13 cellular contexts compared by ENCODE assay signal in genomic region chr19:4974855-4975469, GRCh38. TPM values are rescaled to one million over a fixed set of nuclear protein-coding genes. Genes with fewer than 3 reads are reported as not detected.
DNase-seq lines count a peak whose midpoint lies in the region; ATAC-seq, FAIRE-seq and TF ChIP-seq lines count a peak whose summit lies in the region.
"Had no signal": no experiment of that assay in that cellular context is flagged by ENCODE, and none has a peak within 500 bp of the region (broad histone marks: within the 10 kb centered on the region; RNA-seq: fewer than 3 reads in every experiment).

No MANE protein-coding gene starts in this region.

- peak overlapping the region; percentile 6 to 36 for H3K27ac Mint-ChIP-seq in stimulated activated naive CD8-positive, alpha-beta T cell treated with anti-CD3 and anti-CD28 coated beads, Interleukin-15, amount 100 ng/mL, for 72 hours
- H3K27ac Mint-ChIP-seq in neural crest cell (ENCODE audit: unreplicated experiment) (no peak overlapping the region), Calu3 (ENCODE audit: unreplicated experiment) (no peak overlapping the region)

- CTCF ChIA-PET in K562 (lab: Yijun Ruan, JAX; ENCODE audit: low intra/inter-chr PET ratio) (no interaction called here), Calu3 (lab: Charles Lee) (no interaction called here)

- TF ChIP-seq RAD21 in K562 (CRISPR knock-in tag; conservative IDR thresholded peaks at IDR 0.05 in 1 of 2, IDR thresholded peaks at IDR 0.05 in 1 of 2): no peak

- H3K36me3 Mint-ChIP-seq in neural crest cell (ENCODE audit: low read depth) (no peaks in the 10 kb centered on the region), Calu3 (ENCODE audit: insufficient read depth, unreplicated experiment) (peaks cover 20% of the 10 kb centered on the region)

- peak overlapping the region; percentile 32; the same call in 1 of the 3 replicates for H3K27ac ChIP-seq in K562 (ENCODE audit: extremely low read depth, low read depth, low read length)

- no peak overlapping the region for H3K4me2 ChIP-seq in K562 (ENCODE audit: insufficient read depth, low read length)

- no peak for TF ChIP-seq POLR2A in K562 (conservative IDR thresholded peaks at IDR 0.05)

- no peaks in the 10 kb centered on the region for H3K9me3 Mint-ChIP-seq in stimulated activated naive CD8-positive, alpha-beta T cell treated with anti-CD3 and anti-CD28 coated beads, Interleukin-15, amount 100 ng/mL, for 72 hours
- no peaks in the 10 kb centered on the region for H3K9me3 Mint-ChIP-seq in neural crest cell
- no peaks in the 10 kb centered on the region for H3K9me3 Mint-ChIP-seq in Calu3 (ENCODE audit: low read depth, unreplicated experiment)
- H3K9me3 Mint-ChIP-seq: effector memory CD8-positive, alpha-beta T cell had no signal

- intact Hi-C loops in K562 (cut with micrococcal nuclease): no loop called here
- intact Hi-C loops in Calu3 (cut with micrococcal nuclease; ENCODE audit: unreplicated experiment): loop anchor here (5.0 kb wide), 1 partner anchor 163 kb away; no protein-coding TSS in a partner anchor

- peaks cover 68% of the 10 kb centered on the region for H4K20me1 ChIP-seq in K562 (replicated peaks; ENCODE audit: control insufficient read depth, insufficient read depth, low read length)

- WGBS in K562 (ENCODE audit: insufficient coverage, low coverage, missing lambda C conversion rate): 61% methylated on average over 16 of the region's 17 CpGs

- peaks cover 56% of the 10 kb centered on the region for H3K4me1 Mint-ChIP-seq in stimulated activated naive CD8-positive, alpha-beta T cell treated with anti-CD3 and anti-CD28 coated beads, Interleukin-15, amount 100 ng/mL, for 72 hours
- H3K4me1 Mint-ChIP-seq in neural crest cell (peaks cover 48% of the 10 kb centered on the region), Calu3 (ENCODE audit: low read depth, unreplicated experiment) (peaks cover 28% of the 10 kb centered on the region)

- peaks cover 19% of the 10 kb centered on the region; the same call in 2 of the 3 replicates for H3K36me3 ChIP-seq in K562 (ENCODE audit: control insufficient read depth, insufficient read depth, low read length)

- POLR2A ChIA-PET in K562 (lab: Yijun Ruan, JAX): no interaction called here

- no peak overlapping the region for H3K4me3 ChIP-seq in K562

- peaks cover 22% of the 10 kb centered on the region for H3K9me1 ChIP-seq in K562 (ENCODE audit: control insufficient read depth, insufficient read depth, low read length)

- TF ChIP-seq CTCF in K562 (IDR thresholded peaks at IDR 0.05 in 2 of 3, conservative IDR thresholded peaks at IDR 0.05 in 1 of 3; ENCODE audit: insufficient read depth in 2 of 3, low read depth in 1 of 3, low read length in 3 of 3) (no peak), neural crest cell (conservative IDR thresholded peaks at IDR 0.05) (no peak), Calu3 (IDR thresholded peaks at IDR 0.05; ENCODE audit: unreplicated experiment) (no peak)

- no peaks in the 10 kb centered on the region for H3K27me3 Mint-ChIP-seq in stimulated activated naive CD8-positive, alpha-beta T cell treated with anti-CD3 and anti-CD28 coated beads, Interleukin-15, amount 100 ng/mL, for 72 hours
- H3K27me3 Mint-ChIP-seq in neural crest cell (ENCODE audit: low read depth): peaks cover 5% of the 10 kb centered on the region
- no peaks in the 10 kb centered on the region for H3K27me3 Mint-ChIP-seq in Calu3 (ENCODE audit: unreplicated experiment)
- H3K27me3 Mint-ChIP-seq: effector memory CD8-positive, alpha-beta T cell had no signal

- peaks cover 15 to 62% of the 10 kb centered on the region in 2 experiments; a peak in 4 of 5 replicates for H3K4me1 ChIP-seq in K562 (replicated peaks in 1 of 2; ENCODE audit: control insufficient read depth in 2 of 2, insufficient read depth in 2 of 2, low read length in 2 of 2)

- H3K9me3 ChIP-seq in K562 (replicated peaks; ENCODE audit: control insufficient read depth, insufficient read depth, low read depth, low read length): no peaks in the 10 kb centered on the region

- TF ChIP-seq EP300 in K562 (IDR thresholded peaks at IDR 0.05; ENCODE audit: low read length): no peak

- H3K4me3 Mint-ChIP-seq in stimulated activated naive CD8-positive, alpha-beta T cell treated with anti-CD3 and anti-CD28 coated beads, Interleukin-15, amount 100 ng/mL, for 72 hours: no peak overlapping the region
- H3K4me3 Mint-ChIP-seq in neural crest cell (peak overlapping the region; percentile 43), Calu3 (ENCODE audit: low read depth, unreplicated experiment) (no peak overlapping the region)
- H3K4me3 Mint-ChIP-seq: effector memory CD8-positive, alpha-beta T cell had no signal

- H3K79me2 ChIP-seq in K562 (ENCODE audit: control insufficient read depth, insufficient read depth, low read length): peaks cover 91% of the 10 kb centered on the region

- BruUV-seq in K562 (replicated peaks; lab: Mats Ljungman, UMichigan) (no TSS peak), Calu3 (replicated peaks; lab: Mats Ljungman, UMichigan) (no TSS peak)

- ATAC-seq in stimulated activated naive CD8-positive, alpha-beta T cell treated with anti-CD3 and anti-CD28 coated beads, Interleukin-15, amount 100 ng/mL, for 72 hours: no peak
- no peak for ATAC-seq in stimulated activated naive CD8-positive, alpha-beta T cell treated with anti-CD3 and anti-CD28 coated beads, Interleukin-15, Interleukin-2, amounts not matched to agents 100 U/mL and 50 U/mL, for 24 hours
- ATAC-seq in K562: no peak
- no peak for ATAC-seq in HG02973 (IDR thresholded peaks at IDR 0.05; ENCODE audit: unreplicated experiment)
- no peak for ATAC-seq in GM18867 (IDR thresholded peaks at IDR 0.05; ENCODE audit: unreplicated experiment)
- ATAC-seq: effector memory CD8-positive, alpha-beta T cell; left colon had no signal

- H3K27me3 ChIP-seq in K562 (ENCODE audit: control insufficient read depth in 2 of 2, insufficient read depth in 2 of 2, low read length in 2 of 2): no peaks in the 10 kb centered on the region; a peak in 1 of 5 replicates

- H2AFZ ChIP-seq in K562 (ENCODE audit: low read depth, low read length): no peak overlapping the region

- DNase-seq in stimulated activated naive CD8-positive, alpha-beta T cell treated with anti-CD3 and anti-CD28 coated beads, Interleukin-15, amount 100 ng/mL, for 72 hours: no peak
- DNase-seq in stimulated activated naive CD8-positive, alpha-beta T cell treated with anti-CD3 and anti-CD28 coated beads, Interleukin-15, Interleukin-2, amounts not matched to agents 100 U/mL and 50 U/mL, for 24 hours: no peak
- DNase-seq in K562 (ENCODE audit: extremely low read depth in 1 of 4, low spot score in 3 of 4): no peak
- DNase-seq in neural crest cell (ENCODE audit: low read depth, low spot score): no peak
- no peak for DNase-seq in Calu3
- no peak for DNase-seq in NCI-H2107 treated with DMSO at 0.1 percent for 48 hours (lab: John Stamatoyannopoulos, UW; ENCODE audit: unreplicated experiment)
- DNase-seq: DMS79 treated with DMSO at 0.1 percent for 48 hours; effector memory CD8-positive, alpha-beta T cell; head of caudate nucleus; left colon; stimulated activated CD4-positive, alpha-beta T cell treated with anti-CD3 and anti-CD28 coated beads, Interleukin-12 subunit alpha, Interleukin-12 subunit beta, amount 100 ng/mL, for 4 hours had no signal

- FAIRE-seq in K562 (lab: Jason Lieb, UNC): peak; percentile 54

- H3K9ac ChIP-seq in K562 (ENCODE audit: insufficient read depth in 1 of 2, low read depth in 2 of 2, low read length in 2 of 2): peak overlapping the region in 1 of 2 experiments; percentile 79; a peak in 2 of 4 replicates

- in situ Hi-C loops in K562 (cut with MboI): no loop called here

TF ChIP-seq in K562, 482 proteins besides CTCF, POLR2A, EP300 and RAD21 (continues in another document):
- TF ChIP-seq PHB2 (IDR thresholded peaks at IDR 0.05; ENCODE audit: low read depth): no peak
- no peak for TF ChIP-seq DLX4 (CRISPR knock-in tag; IDR thresholded peaks at IDR 0.05)

RNA-seq across cellular contexts. Expression of gene KDM4B, which starts 6.0 kb away (rescaled TPM):
- 107 and 202 TPM in 2 replicates for total RNA-seq in K562 (2011; cell fraction: chromatin; rRNA removed; ENCODE audit: low replicate concordance)
- 89.1 and 93.6 TPM in 2 replicates for total RNA-seq in K562 (2011; cell fraction: nucleolus; rRNA removed)
- 45.3 and 67.9 TPM in 2 replicates for total RNA-seq in K562 (2011; cell fraction: nucleoplasm; rRNA removed)
- 11.0 and 12.0 TPM in 2 replicates for total RNA-seq in K562 (2014; rRNA removed)
- total RNA-seq in K562 (2014; rRNA removed; fragmentation: Illumina TruSeq; extraction: Trizol): 3.6 and 4.5 TPM in 2 replicates
- total RNA-seq in K562 (2015; rRNA removed; fragmentation: Illumina TruSeq; extraction: Trizol): 7.3 and 7.7 TPM in 2 replicates
- total RNA-seq in K562 (2021): 29.9 TPM in 2 replicates
- polyA plus RNA-seq in K562 (2011; rRNA removed): 11.2 and 20.3 TPM in 2 replicates
- polyA plus RNA-seq in K562 (2011; cell fraction: cytosol; rRNA removed): 10.4 and 17.7 TPM in 2 replicates
- polyA plus RNA-seq in K562 (2011; cell fraction: nucleus; rRNA removed): 25.6 and 35.2 TPM in 2 replicates
- 16.8 and 24.0 TPM in 2 replicates for polyA plus RNA-seq in K562 (2012)
- 5.1 and 10.5 TPM in 2 replicates for polyA plus RNA-seq in K562 (2014; fragmentation: Illumina TruSeq; extraction: Trizol)
- under 1 TPM; 0.21 to 0.25 TPM for polyA plus RNA-seq in K562 (2014; fragmentation: Nextera tagmentation; extraction: Ambion mirVana)
- 11.5 and 13.7 TPM in 2 replicates for polyA plus RNA-seq in K562 (2014; rRNA removed)
- 10.5 and 14.0 TPM in 2 replicates for polyA minus RNA-seq in K562 (2011; rRNA and poly(A)+ RNA removed)
- polyA minus RNA-seq in K562 (2011; cell fraction: cytosol; rRNA and poly(A)+ RNA removed): 34.8 and 59.5 TPM in 2 replicates
- 26.9 and 35.7 TPM in 2 replicates for polyA minus RNA-seq in K562 (2011; cell fraction: nucleus; rRNA and poly(A)+ RNA removed)
- total RNA-seq in neural crest cell: 43.3 and 45.4 TPM in 2 replicates
- 13.9 and 15.2 TPM in 2 replicates for total RNA-seq in Calu3 (2022)

Comparison
In these comparisons a context has a peak if more than half of its experiments do, and no peak if none do; other contexts are left out.
1. H3K27ac Mint-ChIP-seq: peak in stimulated activated naive CD8-positive, alpha-beta T cell treated with anti-CD3 and anti-CD28 coated beads, Interleukin-15, amount 100 ng/mL, for 72 hours (2 of 2); none in neural crest cell (single experiment) and Calu3 (single experiment).